ENCODE assay signal across 19 cellular contexts in the genomic region with DNA sequence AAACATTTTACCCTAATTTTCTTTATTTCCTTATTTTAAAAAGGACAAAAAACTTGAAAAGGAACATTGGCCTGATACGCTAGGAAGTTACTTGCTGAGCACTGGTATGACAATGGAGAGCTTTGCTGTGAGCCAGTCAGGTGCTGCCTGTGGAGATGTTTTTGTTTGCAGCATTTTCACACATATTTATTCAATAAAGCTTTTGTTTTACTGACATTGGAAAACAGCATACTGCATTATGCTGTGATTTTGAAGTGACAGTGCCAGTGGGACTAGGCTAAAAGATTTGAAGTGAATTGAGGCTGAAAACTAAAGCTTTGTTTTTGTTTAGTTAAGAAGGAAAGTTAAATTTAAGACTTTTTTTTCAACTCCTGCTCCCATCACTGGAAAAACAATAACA.
DNase-seq lines count a peak whose midpoint lies in the region; ATAC-seq and TF ChIP-seq lines count a peak whose summit lies in the region.
"Had no signal": no experiment of that assay in that cellular context is flagged by ENCODE, and none has a peak within 500 bp of the region (broad histone marks: within the 10 kb centered on the region; RNA-seq: fewer than 3 reads in every experiment).

No MANE protein-coding gene starts in this region.

- no peaks in the 10 kb centered on the region for H3K27me3 ChIP-seq in SK-N-SH (ENCODE audit: insufficient read depth)
- no peaks in the 10 kb centered on the region for H3K27me3 ChIP-seq in neural progenitor cell
- H3K27me3 ChIP-seq in smooth muscle cell (ENCODE audit: low read depth) = no peaks in the 10 kb centered on the region

- H4K20me1 ChIP-seq in SK-N-SH (ENCODE audit: insufficient read depth) (no peaks in the 10 kb centered on the region), neural progenitor cell (ENCODE audit: low read depth) (no peaks in the 10 kb centered on the region), smooth muscle cell (ENCODE audit: low read depth) (no peaks in the 10 kb centered on the region)

- TF ChIP-seq CTCF in SK-N-SH (IDR thresholded peaks at IDR 0.05) (no peak), neural progenitor cell (IDR thresholded peaks at IDR 0.05) (no peak), smooth muscle cell (IDR thresholded peaks at IDR 0.05; ENCODE audit: borderline replicate concordance, insufficient read depth, poor library complexity, severe bottlenecking) (no peak)

- H3K4me1 ChIP-seq in SK-N-SH (ENCODE audit: control insufficient read depth in 1 of 2, insufficient read depth in 2 of 2, low read depth in 1 of 2, low read length in 1 of 2) = peaks cover 0 to 5% of the 10 kb centered on the region in 2 experiments; a peak in 2 of 4 replicates
- H3K4me1 ChIP-seq in neural progenitor cell = peaks cover 22% of the 10 kb centered on the region
- H3K4me1 ChIP-seq in smooth muscle cell (ENCODE audit: low read depth) = peaks cover 21% of the 10 kb centered on the region

- H3K27me3 Mint-ChIP-seq in neural progenitor cell (ENCODE audit: insufficient read depth, low read depth) = peaks cover 7% of the 10 kb centered on the region

- no peak for TF ChIP-seq RAD21 in SK-N-SH (IDR thresholded peaks at IDR 0.05; ENCODE audit: low read length)

- TF ChIP-seq EP300 in SK-N-SH (IDR thresholded peaks at IDR 0.05; ENCODE audit: borderline replicate concordance in 1 of 2, low read depth in 1 of 2, low read length in 1 of 2) = no peak

- H3K9me3 Mint-ChIP-seq in neural progenitor cell = peaks cover 42% of the 10 kb centered on the region

- no peaks in the 10 kb centered on the region for H3F3A ChIP-seq in SK-N-SH (replicated peaks; ENCODE audit: insufficient read depth)
- H3F3A ChIP-seq in neural progenitor cell (ENCODE audit: low read depth) = peaks cover 21% of the 10 kb centered on the region
- no peaks in the 10 kb centered on the region for H3F3A ChIP-seq in smooth muscle cell (ENCODE audit: low read depth)

- no peak overlapping the region for H3K9ac ChIP-seq in SK-N-SH
- no peak overlapping the region for H3K9ac ChIP-seq in neural progenitor cell
- H3K9ac ChIP-seq in smooth muscle cell (ENCODE audit: low read depth) = no peak overlapping the region

- no peaks in the 10 kb centered on the region for H3K79me2 ChIP-seq in SK-N-SH (ENCODE audit: insufficient read depth)
- no peaks in the 10 kb centered on the region for H3K79me2 ChIP-seq in neural progenitor cell (ENCODE audit: low read depth)
- H3K79me2 ChIP-seq in smooth muscle cell (ENCODE audit: low read depth) = no peaks in the 10 kb centered on the region

- DNase-seq in SK-N-SH = no peak
- peak; percentile 82 for DNase-seq in globus pallidus (ENCODE audit: low spot score)
- DNase-seq in neural progenitor cell (ENCODE audit: low spot score) = peak; percentile 19
- no peak for DNase-seq in smooth muscle cell (lab: John Stamatoyannopoulos, UW; ENCODE audit: unreplicated experiment)
- no peak for DNase-seq in left ventricle myocardium superior
- DNase-seq in GM03348 (ENCODE audit: low spot score) = no peak
- DNase-seq: AML-193, DMS 273 treated with DMSO at 0.1 percent for 48 hours, DND-41, NCI-H1105, NCI-H1694, NCI-H524, SHP77 had no signal

- peak overlapping the region; percentile 13 for H3K4me3 Mint-ChIP-seq in neural progenitor cell
- H3K4me3 Mint-ChIP-seq: CD14-positive monocyte had no signal

- ATAC-seq in SK-N-SH treated with all-trans-retinoic acid at 6 μM for 48 hours (peak; percentile 27; the same call in 1 of the 3 replicates), left ventricle myocardium superior (no peak)
- ATAC-seq: HCT116, K562 had no signal

- peak overlapping the region; percentile 94 for H3K27ac Mint-ChIP-seq in neural progenitor cell
- H3K27ac Mint-ChIP-seq: CD14-positive monocyte had no signal

- peaks cover 8% of the 10 kb centered on the region for H3K36me3 Mint-ChIP-seq in neural progenitor cell

- 95% methylated on average over 1 of the region's 1 CpG for WGBS in SK-N-SH (ENCODE audit: low lambda C conversion rate)
- 98% methylated on average over 1 of the region's 1 CpG for WGBS in smooth muscle cell (ENCODE audit: low lambda C conversion rate)

- H3K36me3 ChIP-seq in SK-N-SH (replicated peaks in 1 of 2; ENCODE audit: control insufficient read depth in 1 of 2, insufficient read depth in 2 of 2, low read length in 1 of 2) (no peaks in the 10 kb centered on the region), neural progenitor cell (peaks cover 6% of the 10 kb centered on the region), smooth muscle cell (ENCODE audit: low read depth) (peaks cover 5% of the 10 kb centered on the region)

- H3K27ac ChIP-seq in SK-N-SH (ENCODE audit: low read depth in 2 of 2, low read length in 1 of 2) = no peak overlapping the region; a peak in 1 of 4 replicates
- H3K27ac ChIP-seq in neural progenitor cell = peak overlapping the region; percentile 77
- H3K27ac ChIP-seq in temporal lobe (ENCODE audit: low read depth, low read length) = peak overlapping the region; percentile 54
- H3K27ac ChIP-seq in smooth muscle cell (ENCODE audit: low read depth) = no peak overlapping the region
- H3K27ac ChIP-seq: 22Rv1 had no signal

- no peak overlapping the region for H3K4me2 ChIP-seq in SK-N-SH
- H3K4me2 ChIP-seq in neural progenitor cell = peak overlapping the region; percentile 14
- no peak overlapping the region for H3K4me2 ChIP-seq in smooth muscle cell

- H3K9me2 ChIP-seq in SK-N-SH = no peaks in the 10 kb centered on the region

- intact Hi-C loops in left ventricle myocardium superior (cut with micrococcal nuclease) = no loop called here

- H3K4me3 ChIP-seq in SK-N-SH (ENCODE audit: low read depth in 2 of 2, low read length in 1 of 2) = no peak overlapping the region
- no peak overlapping the region for H3K4me3 ChIP-seq in neural progenitor cell
- H3K4me3 ChIP-seq in smooth muscle cell = no peak overlapping the region
- H3K4me3 ChIP-seq: K562 had no signal

- H3K4me1 Mint-ChIP-seq in neural progenitor cell = peaks cover 30% of the 10 kb centered on the region

- no peak overlapping the region for H2AFZ ChIP-seq in SK-N-SH (ENCODE audit: low read depth)
- H2AFZ ChIP-seq in neural progenitor cell (replicated peaks) = peak overlapping the region; percentile 4
- H2AFZ ChIP-seq in smooth muscle cell (ENCODE audit: low read depth) = no peak overlapping the region

- POLR2A ChIA-PET in SK-N-SH (lab: Yijun Ruan, JAX) = interaction anchor here (1.1 kb wide), 1 partner anchor 13 kb away, joined by 4 read pairs; no protein-coding TSS in a partner anchor

- no peaks in the 10 kb centered on the region for H3K9me3 ChIP-seq in SK-N-SH
- peaks cover 7% of the 10 kb centered on the region for H3K9me3 ChIP-seq in neural progenitor cell (ENCODE audit: low read depth)
- H3K9me3 ChIP-seq in smooth muscle cell (replicated peaks; ENCODE audit: low read depth) = peaks cover 4% of the 10 kb centered on the region

- CTCF ChIA-PET in SK-N-SH (lab: Yijun Ruan, JAX) = interaction anchor here (1.9 kb wide), 1 partner anchor 8 kb away, joined by 6 read pairs; no protein-coding TSS in a partner anchor

TF ChIP-seq in SK-N-SH treated with all-trans-retinoic acid at 6 μM for 48 hours, 23 proteins besides CTCF, POLR2A, EP300 and RAD21:
- TF ChIP-seq, protein P1, sequence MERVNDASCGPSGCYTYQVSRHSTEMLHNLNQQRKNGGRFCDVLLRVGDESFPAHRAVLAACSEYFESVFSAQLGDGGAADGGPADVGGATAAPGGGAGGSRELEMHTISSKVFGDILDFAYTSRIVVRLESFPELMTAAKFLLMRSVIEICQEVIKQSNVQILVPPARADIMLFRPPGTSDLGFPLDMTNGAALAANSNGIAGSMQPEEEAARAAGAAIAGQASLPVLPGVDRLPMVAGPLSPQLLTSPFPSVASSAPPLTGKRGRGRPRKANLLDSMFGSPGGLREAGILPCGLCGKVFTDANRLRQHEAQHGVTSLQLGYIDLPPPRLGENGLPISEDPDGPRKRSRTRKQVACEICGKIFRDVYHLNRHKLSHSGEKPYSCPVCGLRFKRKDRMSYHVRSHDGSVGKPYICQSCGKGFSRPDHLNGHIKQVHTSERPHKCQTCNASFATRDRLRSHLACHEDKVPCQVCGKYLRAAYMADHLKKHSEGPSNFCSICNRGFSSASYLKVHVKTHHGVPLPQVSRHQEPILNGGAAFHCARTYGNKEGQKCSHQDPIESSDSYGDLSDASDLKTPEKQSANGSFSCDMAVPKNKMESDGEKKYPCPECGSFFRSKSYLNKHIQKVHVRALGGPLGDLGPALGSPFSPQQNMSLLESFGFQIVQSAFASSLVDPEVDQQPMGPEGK (CRISPR knock-in tag; IDR thresholded peaks at IDR 0.05; ENCODE audit: borderline replicate concordance) = no peak
- no peak for TF ChIP-seq TOX (CRISPR knock-in tag; IDR thresholded peaks at IDR 0.05; ENCODE audit: borderline replicate concordance)

TF ChIP-seq in SK-N-SH, 30 proteins besides CTCF, POLR2A, EP300 and RAD21 (continues in another document):
- TF ChIP-seq POLR2AphosphoS5 (IDR thresholded peaks at IDR 0.05; ENCODE audit: low read depth, low read length) (no peak), TAF1 (IDR thresholded peaks at IDR 0.05; ENCODE audit: borderline replicate concordance, low read depth, low read length) (no peak), FOSL2 (IDR thresholded peaks at IDR 0.05; ENCODE audit: borderline replicate concordance, low read depth) (no peak), NRF1 (IDR thresholded peaks at IDR 0.05; ENCODE audit: low read depth, low read length) (no peak), RXRA (IDR thresholded peaks at IDR 0.05; ENCODE audit: borderline replicate concordance, low read depth) (no peak), RCOR1 (IDR thresholded peaks at IDR 0.05; ENCODE audit: low read length) (no peak), GATA2 (CRISPR knock-in tag; IDR thresholded peaks at IDR 0.05) (no peak)
- TF ChIP-seq, protein P2, sequence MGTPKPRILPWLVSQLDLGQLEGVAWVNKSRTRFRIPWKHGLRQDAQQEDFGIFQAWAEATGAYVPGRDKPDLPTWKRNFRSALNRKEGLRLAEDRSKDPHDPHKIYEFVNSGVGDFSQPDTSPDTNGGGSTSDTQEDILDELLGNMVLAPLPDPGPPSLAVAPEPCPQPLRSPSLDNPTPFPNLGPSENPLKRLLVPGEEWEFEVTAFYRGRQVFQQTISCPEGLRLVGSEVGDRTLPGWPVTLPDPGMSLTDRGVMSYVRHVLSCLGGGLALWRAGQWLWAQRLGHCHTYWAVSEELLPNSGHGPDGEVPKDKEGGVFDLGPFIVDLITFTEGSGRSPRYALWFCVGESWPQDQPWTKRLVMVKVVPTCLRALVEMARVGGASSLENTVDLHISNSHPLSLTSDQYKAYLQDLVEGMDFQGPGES (IDR thresholded peaks at IDR 0.05; ENCODE audit: low read depth, low read length) = no peak
- TF ChIP-seq, protein P3, sequence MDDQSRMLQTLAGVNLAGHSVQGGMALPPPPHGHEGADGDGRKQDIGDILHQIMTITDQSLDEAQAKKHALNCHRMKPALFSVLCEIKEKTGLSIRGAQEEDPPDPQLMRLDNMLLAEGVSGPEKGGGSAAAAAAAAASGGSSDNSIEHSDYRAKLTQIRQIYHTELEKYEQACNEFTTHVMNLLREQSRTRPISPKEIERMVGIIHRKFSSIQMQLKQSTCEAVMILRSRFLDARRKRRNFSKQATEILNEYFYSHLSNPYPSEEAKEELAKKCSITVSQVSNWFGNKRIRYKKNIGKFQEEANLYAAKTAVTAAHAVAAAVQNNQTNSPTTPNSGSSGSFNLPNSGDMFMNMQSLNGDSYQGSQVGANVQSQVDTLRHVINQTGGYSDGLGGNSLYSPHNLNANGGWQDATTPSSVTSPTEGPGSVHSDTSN (IDR thresholded peaks at IDR 0.05) = no peak

Comparison
In these comparisons a context has a peak if more than half of its experiments do, and no peak if none do; other contexts are left out.
1. DNase-seq: peak in globus pallidus (single experiment) and neural progenitor cell (single experiment); none in SK-N-SH (single experiment), smooth muscle cell (single experiment), left ventricle myocardium superior (single experiment) and GM03348 (single experiment).
2. H3K27ac ChIP-seq: peak in neural progenitor cell (single experiment) and temporal lobe (single experiment); none in SK-N-SH (0 of 2) and smooth muscle cell (single experiment).